11 cellular contexts compared by ENCODE assay signal in genomic region chr5:1789838-1790462, GRCh38. TPM values are rescaled to one million over a fixed set of nuclear protein-coding genes. Genes with fewer than 3 reads are reported as not detected.
A peak's percentile ranks its signal among the peaks of the same experiment; 100 is the strongest.
DNase-seq lines count a peak whose midpoint lies in the region; ATAC-seq, FAIRE-seq and TF ChIP-seq lines count a peak whose summit lies in the region.
"Had no signal": no experiment of that assay in that cellular context is flagged by ENCODE, and none has a peak within 500 bp of the region (broad histone marks: within the 10 kb centered on the region; RNA-seq: fewer than 3 reads in every experiment).

No MANE protein-coding gene starts in this region.

- H3K79me2 ChIP-seq in smooth muscle cell (ENCODE audit: low read depth), result no peaks in the 10 kb centered on the region

- peaks cover 3% of the 10 kb centered on the region for H3K36me3 Mint-ChIP-seq in activated naive CD8-positive, alpha-beta T cell
- H3K36me3 Mint-ChIP-seq in activated naive CD8-positive, alpha-beta T cell treated with anti-CD3 and anti-CD28 coated beads for 36 hours, result peaks cover 7% of the 10 kb centered on the region
- H3K36me3 Mint-ChIP-seq: activated naive CD4-positive, alpha-beta T cell treated with anti-CD3 and anti-CD28 coated beads, Interleukin-2, amount 50 U/mL, for 72 hours; CD14-positive monocyte had no signal

- peaks cover 63% of the 10 kb centered on the region for H3K4me1 Mint-ChIP-seq in activated naive CD8-positive, alpha-beta T cell (ENCODE audit: low read depth)
- H3K4me1 Mint-ChIP-seq in activated naive CD8-positive, alpha-beta T cell treated with anti-CD3 and anti-CD28 coated beads for 36 hours, result peaks cover 72% of the 10 kb centered on the region

- no peak overlapping the region for H3K4me3 Mint-ChIP-seq in activated naive CD8-positive, alpha-beta T cell
- H3K4me3 Mint-ChIP-seq in activated naive CD8-positive, alpha-beta T cell treated with anti-CD3 and anti-CD28 coated beads for 36 hours, result no peak overlapping the region
- H3K4me3 Mint-ChIP-seq: CD14-positive monocyte had no signal

- peak overlapping the region; percentile 9 for H3K4me3 ChIP-seq in fibroblast of pulmonary artery (replicated peaks; ENCODE audit: low read depth, low read length)
- no peak overlapping the region for H3K4me3 ChIP-seq in smooth muscle cell

- H4K20me1 ChIP-seq in smooth muscle cell (ENCODE audit: low read depth), result no peaks in the 10 kb centered on the region

- 21% methylated on average over 10 of the region's 10 CpGs for WGBS in smooth muscle cell (ENCODE audit: low lambda C conversion rate)

- FAIRE-seq in urothelium cell line (lab: Jason Lieb, UNC), result no peak

- peaks cover 17% of the 10 kb centered on the region for H3K4me1 ChIP-seq in smooth muscle cell (ENCODE audit: low read depth)

- no peaks in the 10 kb centered on the region for H3K27me3 ChIP-seq in smooth muscle cell (ENCODE audit: low read depth)

- peak overlapping the region; percentile 48 for H3K4me2 ChIP-seq in smooth muscle cell

- H3K27ac ChIP-seq in smooth muscle cell (ENCODE audit: low read depth), result peak overlapping the region; percentile 82

- no peaks in the 10 kb centered on the region for H3K36me3 ChIP-seq in smooth muscle cell (ENCODE audit: low read depth)

- peak overlapping the region; percentile 16 for H3K9ac ChIP-seq in smooth muscle cell (ENCODE audit: low read depth)

- peak overlapping the region; percentile 68 for H3K27ac Mint-ChIP-seq in activated naive CD8-positive, alpha-beta T cell
- H3K27ac Mint-ChIP-seq in activated naive CD8-positive, alpha-beta T cell treated with anti-CD3 and anti-CD28 coated beads for 36 hours, result no peak overlapping the region
- H3K27ac Mint-ChIP-seq: CD14-positive monocyte had no signal

- no peaks in the 10 kb centered on the region for H3K27me3 Mint-ChIP-seq in activated naive CD8-positive, alpha-beta T cell
- H3K27me3 Mint-ChIP-seq in activated naive CD8-positive, alpha-beta T cell treated with anti-CD3 and anti-CD28 coated beads for 36 hours, result no peaks in the 10 kb centered on the region

- TF ChIP-seq CTCF in fibroblast of pulmonary artery (IDR thresholded peaks at IDR 0.05; ENCODE audit: low read length, missing control alignments) (no peak), smooth muscle cell (IDR thresholded peaks at IDR 0.05; ENCODE audit: borderline replicate concordance, insufficient read depth, poor library complexity, severe bottlenecking) (no peak)

- peak; percentile 49 for ATAC-seq in SK-N-SH treated with all-trans-retinoic acid at 6 μM for 48 hours
- ATAC-seq in HG02973 (IDR thresholded peaks at IDR 0.05; ENCODE audit: unreplicated experiment), result no peak

- no peaks in the 10 kb centered on the region for H3K9me3 Mint-ChIP-seq in activated naive CD8-positive, alpha-beta T cell (ENCODE audit: low read depth)
- H3K9me3 Mint-ChIP-seq in activated naive CD8-positive, alpha-beta T cell treated with anti-CD3 and anti-CD28 coated beads for 36 hours, result no peaks in the 10 kb centered on the region
- H3K9me3 Mint-ChIP-seq: activated naive CD4-positive, alpha-beta T cell treated with anti-CD3 and anti-CD28 coated beads, Interleukin-2, amount 50 U/mL, for 72 hours had no signal

- H3F3A ChIP-seq in smooth muscle cell (ENCODE audit: low read depth), result peaks cover 6% of the 10 kb centered on the region

- peak overlapping the region; percentile 19 for H2AFZ ChIP-seq in smooth muscle cell (ENCODE audit: low read depth)

- no peak for DNase-seq in activated naive CD8-positive, alpha-beta T cell treated with anti-CD3 and anti-CD28 coated beads for 36 hours
- DNase-seq in fibroblast of pulmonary artery (ENCODE audit: low read depth) (peak; percentile 72), smooth muscle cell (lab: John Stamatoyannopoulos, UW; ENCODE audit: unreplicated experiment) (no peak), NCI-H526 (lab: John Stamatoyannopoulos, UW) (no peak), urothelium cell line (ENCODE audit: low spot score) (no peak)
- DNase-seq: Kasumi-1 had no signal

- H3K9me3 ChIP-seq in smooth muscle cell (replicated peaks; ENCODE audit: low read depth), result no peaks in the 10 kb centered on the region

TF ChIP-seq in SK-N-SH treated with all-trans-retinoic acid at 6 μM for 48 hours, 23 proteins besides CTCF, POLR2A, EP300 and RAD21:
- TF ChIP-seq ZNF70 (CRISPR knock-in tag; IDR thresholded peaks at IDR 0.05) (no peak), TSHZ2 (CRISPR knock-in tag; IDR thresholded peaks at IDR 0.05) (no peak), CSDC2 (CRISPR knock-in tag; IDR thresholded peaks at IDR 0.05) (no peak), ZC3H10 (CRISPR knock-in tag; IDR thresholded peaks at IDR 0.05) (no peak), ESRRG (CRISPR knock-in tag; IDR thresholded peaks at IDR 0.05) (no peak), ZNF8 (CRISPR knock-in tag; IDR thresholded peaks at IDR 0.05) (no peak), GLIS3 (CRISPR knock-in tag; IDR thresholded peaks at IDR 0.05) (no peak), SNAI2 (CRISPR knock-in tag; IDR thresholded peaks at IDR 0.05) (no peak), ISL1 (CRISPR knock-in tag; IDR thresholded peaks at IDR 0.05) (no peak), CREB5 (CRISPR knock-in tag; IDR thresholded peaks at IDR 0.05; ENCODE audit: low read depth) (no peak), TCF4 (CRISPR knock-in tag; IDR thresholded peaks at IDR 0.05; ENCODE audit: borderline replicate concordance) (no peak), PATZ1 (CRISPR knock-in tag; IDR thresholded peaks at IDR 0.05; ENCODE audit: borderline replicate concordance) (no peak), TOX (CRISPR knock-in tag; IDR thresholded peaks at IDR 0.05; ENCODE audit: borderline replicate concordance) (no peak)

RNA-seq across cellular contexts. Expression of gene MRPL36, which starts 9.7 kb away (rescaled TPM):
- total RNA-seq in activated naive CD8-positive, alpha-beta T cell treated with anti-CD3 and anti-CD28 coated beads for 36 hours, result 100 to 1,000 TPM; 104 to 108 TPM
- total RNA-seq in smooth muscle cell, result 42.9 and 51.0 TPM in 2 replicates
- polyA plus RNA-seq in smooth muscle cell, result 110 and 126 TPM in 2 replicates

RNA-seq across cellular contexts. Expression of gene NDUFS6, which starts 11.3 kb away (rescaled TPM):
- 10 to 100 TPM; 40.5 to 42.4 TPM for total RNA-seq in activated naive CD8-positive, alpha-beta T cell treated with anti-CD3 and anti-CD28 coated beads for 36 hours
- 37.7 and 50.8 TPM in 2 replicates for total RNA-seq in smooth muscle cell
- polyA plus RNA-seq in smooth muscle cell, result 146 and 153 TPM in 2 replicates
